Comparison of ENCODE assay signal across 14 cellular contexts in the genomic region with DNA sequence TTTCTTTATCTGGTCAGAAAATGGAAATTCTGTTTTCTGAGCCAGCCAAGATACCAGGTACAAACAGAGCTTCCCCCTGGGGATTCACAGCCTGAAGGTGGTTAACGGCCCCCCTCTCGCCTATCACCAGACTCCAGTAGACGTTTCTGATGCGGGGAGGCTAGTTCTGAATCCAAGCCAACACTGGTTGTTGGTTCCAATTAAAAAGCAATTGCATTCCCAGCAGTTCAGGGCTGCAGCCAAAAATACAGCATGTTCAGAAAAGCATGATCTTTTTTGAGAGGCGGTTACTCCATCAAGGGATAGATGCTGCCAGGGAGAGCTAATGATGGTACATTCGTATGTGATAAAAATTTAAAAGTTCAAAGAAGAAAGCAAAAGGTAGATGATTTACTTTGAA.
DNase-seq lines count a peak whose midpoint lies in the region; ATAC-seq and TF ChIP-seq lines count a peak whose summit lies in the region.
"Had no signal": no experiment of that assay in that cellular context is flagged by ENCODE, and none has a peak within 500 bp of the region (broad histone marks: within the 10 kb centered on the region; RNA-seq: fewer than 3 reads in every experiment).

No MANE protein-coding gene starts in this region.

- in situ Hi-C loops in GM13976 (cut with MboI; ENCODE audit: low sequenced_read_pairs, unreplicated experiment): no loop called here

- H2BK15ac ChIP-seq in mesendoderm (replicated peaks; ENCODE audit: low read depth): peak overlapping the region; percentile 12

- peak overlapping the region; percentile 57 for H3K27ac Mint-ChIP-seq in chondrocyte (ENCODE audit: unreplicated experiment)
- H3K27ac Mint-ChIP-seq: activated CD8-positive, alpha-beta T cell treated with anti-CD3 and anti-CD28 coated beads for 36 hours; GM23338; IgD-negative memory B cell had no signal

- H3K4me3 Mint-ChIP-seq in chondrocyte (ENCODE audit: unreplicated experiment): no peak overlapping the region
- H3K4me3 Mint-ChIP-seq: activated CD8-positive, alpha-beta T cell treated with anti-CD3 and anti-CD28 coated beads for 36 hours; GM23338; IgD-negative memory B cell had no signal

- no peaks in the 10 kb centered on the region for H3K36me3 ChIP-seq in mesendoderm (ENCODE audit: control insufficient read depth, insufficient read depth, low read length)
- no peaks in the 10 kb centered on the region for H3K36me3 ChIP-seq in tibial artery
- H3K36me3 ChIP-seq: BLaER1 treated with 17β-estradiol and CSF1 and Interleukin-3, amounts not matched to agents 10 nM and 100 nM had no signal

- peaks cover 0 to 4% (median 0%) of the 10 kb centered on the region in 3 donors for H3K9me3 ChIP-seq in tibial artery

- H3K27ac ChIP-seq in mesendoderm (ENCODE audit: low read depth, low read length) (no peak overlapping the region), tibial artery (peak overlapping the region; percentile 34 to 73)
- H3K27ac ChIP-seq: BLaER1 treated with 17β-estradiol and CSF1 and Interleukin-3, amounts not matched to agents 10 nM and 100 nM had no signal

- H3K27me3 ChIP-seq in mesendoderm (ENCODE audit: insufficient read depth, low read length, poor library complexity) (no peaks in the 10 kb centered on the region), tibial artery (no peaks in the 10 kb centered on the region)
- H3K27me3 ChIP-seq: BLaER1 treated with 17β-estradiol and CSF1 and Interleukin-3, amounts not matched to agents 10 nM and 100 nM had no signal

- no CpG with 5 or more reads among the region's 6 CpGs for WGBS in mesendoderm (ENCODE audit: extremely low coverage, insufficient coverage, low lambda C conversion rate)

- H2BK5ac ChIP-seq in mesendoderm (ENCODE audit: low read length): peak overlapping the region; percentile 23

- TF ChIP-seq CTCF in chondrocyte (IDR thresholded peaks at IDR 0.05): no peak
- no peak for TF ChIP-seq CTCF in tibial artery (IDR thresholded peaks at IDR 0.05)
- TF ChIP-seq CTCF in GM13976 (IDR thresholded peaks at IDR 0.05; ENCODE audit: borderline replicate concordance, control extremely low read depth, extremely low read depth, insufficient read depth, missing control alignments): no peak

- peaks cover 6% of the 10 kb centered on the region for H3K9me3 Mint-ChIP-seq in chondrocyte (ENCODE audit: low read depth)
- H3K9me3 Mint-ChIP-seq: GM23338 had no signal

- peaks cover 2% of the 10 kb centered on the region for H3K36me3 Mint-ChIP-seq in chondrocyte (ENCODE audit: low read depth)
- H3K36me3 Mint-ChIP-seq: IgD-negative memory B cell had no signal

- ATAC-seq in HG02642 (IDR thresholded peaks at IDR 0.05; ENCODE audit: poor library complexity, unreplicated experiment) (no peak), GM19351 (IDR thresholded peaks at IDR 0.05; ENCODE audit: unreplicated experiment) (no peak)
- ATAC-seq: activated CD8-positive, alpha-beta T cell treated with anti-CD3 and anti-CD28 coated beads for 36 hours; PC-3 had no signal

- peak overlapping the region; percentile 36 for H2BK120ac ChIP-seq in mesendoderm (ENCODE audit: low read depth, low read length)

- H4K8ac ChIP-seq in mesendoderm (ENCODE audit: low read depth, low read length): no peak overlapping the region

- DNase-seq in NCI-H1105 treated with DMSO at 0.1 percent for 48 hours (lab: John Stamatoyannopoulos, UW) (peak; percentile 40), chondrocyte (ENCODE audit: low spot score) (no peak), mesendoderm (peak; percentile 42), tibial artery (no peak), GM13976 (ENCODE audit: low spot score) (no peak)
- DNase-seq: activated CD8-positive, alpha-beta T cell treated with anti-CD3 and anti-CD28 coated beads for 36 hours; PC-3; stimulated activated naive CD4-positive, alpha-beta T cell treated with Interleukin-2 at 50 U/mL for 16 hours had no signal

- H3K27me3 Mint-ChIP-seq in chondrocyte (ENCODE audit: low read depth): no peaks in the 10 kb centered on the region
- H3K27me3 Mint-ChIP-seq: activated CD8-positive, alpha-beta T cell treated with anti-CD3 and anti-CD28 coated beads for 36 hours; IgD-negative memory B cell had no signal

- H3K4me1 ChIP-seq in mesendoderm (ENCODE audit: control insufficient read depth, low read depth, low read length): peaks cover 9% of the 10 kb centered on the region
- peaks cover 0 to 65% (median 47%) of the 10 kb centered on the region in 4 donors for H3K4me1 ChIP-seq in tibial artery

- no peaks in the 10 kb centered on the region for H3K79me1 ChIP-seq in mesendoderm (ENCODE audit: low read length)

- intact Hi-C loops in tibial artery (cut with DNase I; ENCODE audit: low total_unique reads): no loop called here

- H3K4ac ChIP-seq in mesendoderm (ENCODE audit: low read depth, low read length): no peak overlapping the region

- H3K56ac ChIP-seq in mesendoderm (ENCODE audit: low read length): peak overlapping the region; percentile 38

- H3K4me2 ChIP-seq in mesendoderm (ENCODE audit: low read length): no peak overlapping the region
- H3K4me2 ChIP-seq: BLaER1 treated with 17β-estradiol and CSF1 and Interleukin-3, amounts not matched to agents 10 nM and 100 nM; GM23338 had no signal

- H2AK5ac ChIP-seq in mesendoderm (ENCODE audit: low read length): no peak overlapping the region

- H3K79me2 ChIP-seq in mesendoderm (ENCODE audit: control insufficient read depth, insufficient read depth, low read length): no peaks in the 10 kb centered on the region

- peaks cover 58% of the 10 kb centered on the region for H3K4me1 Mint-ChIP-seq in chondrocyte (ENCODE audit: low read depth)
- H3K4me1 Mint-ChIP-seq: IgD-negative memory B cell had no signal

- no peak overlapping the region for H3K18ac ChIP-seq in mesendoderm (ENCODE audit: low read length)

- H3K23ac ChIP-seq in mesendoderm (ENCODE audit: low read length): peak overlapping the region; percentile 33

- peak overlapping the region; percentile 5 for H3K9ac ChIP-seq in mesendoderm (ENCODE audit: low read length)
- H3K9ac ChIP-seq: BLaER1 treated with 17β-estradiol and CSF1 and Interleukin-3, amounts not matched to agents 10 nM and 100 nM had no signal

- H4K5ac ChIP-seq in mesendoderm (ENCODE audit: low read length): no peak overlapping the region

- H3K4me3 ChIP-seq in mesendoderm (ENCODE audit: low read length) (no peak overlapping the region), tibial artery (peak overlapping the region in 1 of 2 donors; percentile 1)
- H3K4me3 ChIP-seq: BLaER1 treated with 17β-estradiol and CSF1 and Interleukin-3, amounts not matched to agents 10 nM and 100 nM; GM23338; lung had no signal

Comparison
In these comparisons a context has a peak if more than half of its experiments do, and no peak if none do; other contexts are left out.
1. DNase-seq: peak in NCI-H1105 treated with DMSO at 0.1 percent for 48 hours (single experiment) and mesendoderm (single experiment); none in chondrocyte (single experiment), tibial artery (0 of 2) and GM13976 (single experiment).